In genomic region chr2:68236876-68237275, GRCh38 we compare ENCODE assay signal across 19 cellular contexts. TPM values are rescaled to one million over a fixed set of nuclear protein-coding genes. Genes with fewer than 3 reads are reported as not detected.
A peak's percentile ranks its signal among the peaks of the same experiment; 100 is the strongest.
DNase-seq lines count a peak whose midpoint lies in the region; ATAC-seq and TF ChIP-seq lines count a peak whose summit lies in the region.
"Had no signal": no experiment of that assay in that cellular context is flagged by ENCODE, and none has a peak within 500 bp of the region (broad histone marks: within the 10 kb centered on the region; RNA-seq: fewer than 3 reads in every experiment).

No MANE protein-coding gene starts in this region.

- BruUV-seq in mammary epithelial cell (replicated peaks; lab: Mats Ljungman, UMichigan) = no TSS peak

- H4K20me1 ChIP-seq in mammary epithelial cell (ENCODE audit: insufficient read depth, low read length) = peaks cover 13% of the 10 kb centered on the region

- no peaks in the 10 kb centered on the region for H3K27me3 Mint-ChIP-seq in T-helper 17 cell
- no peaks in the 10 kb centered on the region for H3K27me3 Mint-ChIP-seq in memory B cell
- no peaks in the 10 kb centered on the region for H3K27me3 Mint-ChIP-seq in activated CD4-positive, alpha-beta memory T cell treated with anti-CD3 and anti-CD28 coated beads for 36 hours
- H3K27me3 Mint-ChIP-seq: activated naive CD8-positive, alpha-beta T cell treated with anti-CD3 and anti-CD28 coated beads, Interleukin-2, amount 50 U/mL, for 24 hours; CD4-positive, alpha-beta memory T cell had no signal

- H3K27ac Mint-ChIP-seq in T-helper 17 cell = peak overlapping the region; percentile 91
- peak overlapping the region; percentile 42 for H3K27ac Mint-ChIP-seq in memory B cell
- H3K27ac Mint-ChIP-seq in activated CD4-positive, alpha-beta memory T cell treated with anti-CD3 and anti-CD28 coated beads for 36 hours = no peak overlapping the region
- H3K27ac Mint-ChIP-seq: activated CD8-positive, alpha-beta T cell treated with anti-CD3 and anti-CD28 coated beads, Interleukin-2, amount 10 ng/mL, durations not matched to agents 7 days and 5 days; endodermal cell had no signal

- peaks cover 20% of the 10 kb centered on the region for H3K4me1 ChIP-seq in mammary epithelial cell (ENCODE audit: insufficient read depth, low read length)
- peaks cover 0 to 9% of the 10 kb centered on the region in 2 donors for H3K4me1 ChIP-seq in breast epithelium
- H3K4me1 ChIP-seq in thymus (ENCODE audit: control insufficient read depth, insufficient read depth, low read length) = peaks cover 12% of the 10 kb centered on the region

- H3K36me3 Mint-ChIP-seq in T-helper 17 cell (ENCODE audit: low read depth) (peaks cover 2% of the 10 kb centered on the region), memory B cell (peaks cover 12% of the 10 kb centered on the region)
- peaks cover 3% of the 10 kb centered on the region for H3K36me3 Mint-ChIP-seq in activated CD4-positive, alpha-beta memory T cell treated with anti-CD3 and anti-CD28 coated beads for 36 hours
- H3K36me3 Mint-ChIP-seq: stimulated activated effector memory CD8-positive, alpha-beta T cell treated with anti-CD3 and anti-CD28 coated beads, Interleukin-12 subunit alpha, Interleukin-12 subunit beta, amount 100 ng/mL, for 72 hours had no signal

- no peak for TF ChIP-seq POLR2A in breast epithelium (IDR thresholded peaks at IDR 0.05)

- dilution Hi-C loops in mammary epithelial cell (cut with HindIII; ENCODE audit: low sequenced_read_pairs) = no loop called here

- in situ Hi-C loops in mammary epithelial cell (cut with MboI; ENCODE audit: low sequenced_read_pairs in 2 of 2) = no loop called here

- no peak overlapping the region for H3K9ac ChIP-seq in mammary epithelial cell (ENCODE audit: insufficient read depth, low read length)

- ATAC-seq in T-helper 17 cell (peak; percentile 35), memory B cell (ENCODE audit: low read depth) (peak; percentile 39), left colon (no peak)
- ATAC-seq: activated naive CD8-positive, alpha-beta T cell treated with anti-CD3 and anti-CD28 coated beads, Interleukin-2, amount 50 U/mL, for 24 hours; left lobe of liver; upper lobe of right lung had no signal

- CTCF ChIA-PET in mammary epithelial cell (lab: Charles Lee; ENCODE audit: low non-redundant PET) = no interaction called here
- CTCF ChIA-PET in activated CD4-positive, alpha-beta memory T cell treated with anti-CD3 and anti-CD28 coated beads for 36 hours (lab: Charles Lee) = interaction anchor here (0.8 to 2.3 kb wide), 3 partner anchors 33 to 51 kb away, joined by 3 to 7 read pairs (median 6); no protein-coding TSS in a partner anchor

- no peak for TF ChIP-seq CTCF in mammary epithelial cell (conservative IDR thresholded peaks at IDR 0.05 in 1 of 2, IDR thresholded peaks at IDR 0.05 in 1 of 2; ENCODE audit: extremely low read depth in 1 of 2, insufficient read depth in 1 of 2, low read depth in 1 of 2, low read length in 2 of 2)
- TF ChIP-seq CTCF in breast epithelium (IDR thresholded peaks at IDR 0.05) = no peak

- intact Hi-C loops in mammary epithelial cell (cut with micrococcal nuclease) = no loop called here
- intact Hi-C loops in breast epithelium (cut with DNase I; ENCODE audit: low total_unique reads) = no loop called here
- intact Hi-C loops in left colon (cut with DNase I, micrococcal nuclease) = no loop called here
- intact Hi-C loops in activated CD4-positive, alpha-beta memory T cell treated with anti-CD3 and anti-CD28 coated beads for 36 hours (cut with micrococcal nuclease) = loop anchor here (2.0 to 5.0 kb wide), 2 partner anchors 35 to 42 kb away; no protein-coding TSS in a partner anchor

- H3K4me2 ChIP-seq in mammary epithelial cell (ENCODE audit: insufficient read depth, low read depth, low read length) = peak overlapping the region; percentile 54

- H3K27me3 ChIP-seq in mammary epithelial cell (ENCODE audit: insufficient read depth, low read length) = no peaks in the 10 kb centered on the region
- H3K27me3 ChIP-seq in breast epithelium = no peaks in the 10 kb centered on the region
- no peaks in the 10 kb centered on the region for H3K27me3 ChIP-seq in thymus (ENCODE audit: control insufficient read depth, insufficient read depth)
- H3K27me3 ChIP-seq: upper lobe of right lung had no signal

- H3K4me3 Mint-ChIP-seq in T-helper 17 cell = no peak overlapping the region
- H3K4me3 Mint-ChIP-seq in memory B cell = no peak overlapping the region
- H3K4me3 Mint-ChIP-seq in activated CD4-positive, alpha-beta memory T cell treated with anti-CD3 and anti-CD28 coated beads for 36 hours = no peak overlapping the region
- H3K4me3 Mint-ChIP-seq: activated CD8-positive, alpha-beta T cell treated with anti-CD3 and anti-CD28 coated beads, Interleukin-2, amount 10 ng/mL, durations not matched to agents 7 days and 5 days; activated naive CD8-positive, alpha-beta T cell treated with anti-CD3 and anti-CD28 coated beads, Interleukin-2, amount 50 U/mL, for 24 hours; endodermal cell had no signal

- H3K79me2 ChIP-seq in mammary epithelial cell (ENCODE audit: insufficient read depth, low read length) = peaks cover 98% of the 10 kb centered on the region

- H3K4me3 ChIP-seq in mammary epithelial cell (replicated peaks in 1 of 3; ENCODE audit: insufficient read depth in 1 of 3, low read depth in 2 of 3, low read length in 3 of 3) (no peak overlapping the region), breast epithelium (no peak overlapping the region), thymus (ENCODE audit: low read length) (no peak overlapping the region)
- H3K4me3 ChIP-seq: prostate gland, upper lobe of right lung had no signal

- no peak overlapping the region for H3K27ac ChIP-seq in mammary epithelial cell (ENCODE audit: insufficient read depth, low read depth, low read length)
- no peak overlapping the region for H3K27ac ChIP-seq in breast epithelium
- peak overlapping the region; percentile 33 for H3K27ac ChIP-seq in thymus (ENCODE audit: low read depth)
- H3K27ac ChIP-seq: prostate gland, upper lobe of right lung, VCaP had no signal

- peaks cover 63% of the 10 kb centered on the region for H3K4me1 Mint-ChIP-seq in T-helper 17 cell
- peaks cover 42% of the 10 kb centered on the region for H3K4me1 Mint-ChIP-seq in memory B cell
- H3K4me1 Mint-ChIP-seq in activated CD4-positive, alpha-beta memory T cell treated with anti-CD3 and anti-CD28 coated beads for 36 hours (ENCODE audit: low read depth) = peaks cover 81% of the 10 kb centered on the region

- H2AFZ ChIP-seq in mammary epithelial cell (ENCODE audit: low read depth, low read length) = no peak overlapping the region

- H3K36me3 ChIP-seq in mammary epithelial cell (ENCODE audit: insufficient read depth, low read length) = no peaks in the 10 kb centered on the region
- no peaks in the 10 kb centered on the region for H3K36me3 ChIP-seq in breast epithelium
- H3K36me3 ChIP-seq in thymus (ENCODE audit: control insufficient read depth, insufficient read depth) = no peaks in the 10 kb centered on the region
- H3K36me3 ChIP-seq: prostate gland, upper lobe of right lung had no signal

- DNase-seq in mammary epithelial cell (no peak), breast epithelium (ENCODE audit: low spot score in 2 of 2) (no peak), T-helper 17 cell (no peak), memory B cell (ENCODE audit: low spot score in 2 of 2) (no peak), SW480 (ENCODE audit: low spot score) (no peak), left colon (no peak)
- no peak for DNase-seq in activated CD4-positive, alpha-beta memory T cell treated with anti-CD3 and anti-CD28 coated beads for 36 hours
- DNase-seq: activated CD8-positive, alpha-beta T cell treated with anti-CD3 and anti-CD28 coated beads, Interleukin-2, amount 10 ng/mL, durations not matched to agents 7 days and 5 days; activated naive CD8-positive, alpha-beta T cell treated with anti-CD3 and anti-CD28 coated beads, Interleukin-2, amount 50 U/mL, for 24 hours; endodermal cell; NCI-H1694 treated with DMSO at 0.1 percent for 48 hours; NCI-H446; upper lobe of right lung had no signal

- no peaks in the 10 kb centered on the region for H3K9me3 ChIP-seq in mammary epithelial cell (replicated peaks; ENCODE audit: insufficient read depth, low read length)
- no peaks in the 10 kb centered on the region for H3K9me3 ChIP-seq in breast epithelium
- H3K9me3 ChIP-seq in T-helper 17 cell (ENCODE audit: control insufficient read depth, low read length, poor library complexity, severe bottlenecking) = no peaks in the 10 kb centered on the region
- no peaks in the 10 kb centered on the region for H3K9me3 ChIP-seq in thymus (ENCODE audit: control insufficient read depth)
- H3K9me3 ChIP-seq: prostate gland, upper lobe of right lung had no signal

- no peaks in the 10 kb centered on the region for H3K9me3 Mint-ChIP-seq in memory B cell
- no peaks in the 10 kb centered on the region for H3K9me3 Mint-ChIP-seq in activated CD4-positive, alpha-beta memory T cell treated with anti-CD3 and anti-CD28 coated beads for 36 hours
- H3K9me3 Mint-ChIP-seq: activated naive CD8-positive, alpha-beta T cell treated with anti-CD3 and anti-CD28 coated beads, Interleukin-2, amount 50 U/mL, for 24 hours; CD4-positive, alpha-beta memory T cell; stimulated activated effector memory CD8-positive, alpha-beta T cell treated with anti-CD3 and anti-CD28 coated beads, Interleukin-12 subunit alpha, Interleukin-12 subunit beta, amount 100 ng/mL, for 72 hours had no signal

- POLR2A ChIA-PET in activated CD4-positive, alpha-beta memory T cell treated with anti-CD3 and anti-CD28 coated beads for 36 hours (lab: Charles Lee) = no interaction called here

RNA-seq across cellular contexts. Expression of gene PPP3R1, which starts 15.5 kb away (rescaled TPM):
- total RNA-seq in mammary epithelial cell (10 to 100 TPM; 26.5 to 59.3 TPM), breast epithelium (10 to 100 TPM; 32.8 to 54.4 (median 34.1) TPM), T-helper 17 cell (10 to 100 TPM; 60.3 to 83.9 TPM), left colon (10 to 100 TPM; 54.7 to 56.3 TPM)
- polyA plus RNA-seq in mammary epithelial cell (16.6 TPM), thymus (37.3 TPM)
- 36.7 TPM for polyA minus RNA-seq in mammary epithelial cell
- 10 to 100 TPM; 76.2 to 76.6 TPM for total RNA-seq in activated CD4-positive, alpha-beta memory T cell treated with anti-CD3 and anti-CD28 coated beads for 36 hours
